Comparison of ENCODE assay signal across 14 cellular contexts in the genomic region with DNA sequence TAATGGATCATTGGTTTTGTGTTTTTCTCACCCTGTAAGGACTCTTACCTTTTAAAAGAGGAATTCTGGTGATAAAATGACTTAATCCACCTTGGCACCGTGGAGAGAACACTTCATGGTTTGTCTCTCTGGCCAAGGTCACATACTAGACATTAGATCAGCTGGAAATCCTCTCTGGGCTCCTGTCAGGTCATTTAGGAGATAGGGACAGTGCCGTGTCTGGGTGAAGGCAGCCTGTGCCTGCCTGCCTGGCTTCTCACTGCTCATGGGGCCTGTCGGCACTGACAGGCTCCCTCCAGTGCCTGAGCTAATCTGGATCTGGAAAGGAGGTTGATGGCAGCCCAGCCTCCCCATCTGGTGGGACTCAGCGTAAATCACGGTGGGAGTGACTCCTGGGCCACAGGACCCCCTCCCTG. TPM values are rescaled to one million over a fixed set of nuclear protein-coding genes. Genes with fewer than 3 reads are reported as not detected.
DNase-seq lines count a peak whose midpoint lies in the region; ATAC-seq and TF ChIP-seq lines count a peak whose summit lies in the region.
"Had no signal": no experiment of that assay in that cellular context is flagged by ENCODE, and none has a peak within 500 bp of the region (broad histone marks: within the 10 kb centered on the region; RNA-seq: fewer than 3 reads in every experiment).

No MANE protein-coding gene starts in this region.

- no peaks in the 10 kb centered on the region for H3K27me3 ChIP-seq in SK-N-SH (ENCODE audit: insufficient read depth)
- H3K27me3 ChIP-seq in left ventricle myocardium inferior (ENCODE audit: low read depth): no peaks in the 10 kb centered on the region
- no peaks in the 10 kb centered on the region for H3K27me3 ChIP-seq in ovary
- H3K27me3 ChIP-seq: transverse colon had no signal

- H3K27ac ChIP-seq in SK-N-SH (ENCODE audit: low read depth in 2 of 2, low read length in 1 of 2) (peak overlapping the region in 1 of 2 experiments; percentile 80; a peak in 2 of 4 replicates), left ventricle myocardium inferior (replicated peaks) (peak overlapping the region; percentile 94), ovary (peak overlapping the region in 1 of 2 donors; percentile 58)

- no peaks in the 10 kb centered on the region for H3K79me2 ChIP-seq in SK-N-SH (ENCODE audit: insufficient read depth)

- no peaks in the 10 kb centered on the region for H3K9me2 ChIP-seq in SK-N-SH

- no peak for TF ChIP-seq POLR2A in ovary (IDR thresholded peaks at IDR 0.05)

- no peaks in the 10 kb centered on the region for H3K9me3 ChIP-seq in SK-N-SH
- no peaks in the 10 kb centered on the region for H3K9me3 ChIP-seq in left ventricle myocardium inferior (replicated peaks)
- no peaks in the 10 kb centered on the region for H3K9me3 ChIP-seq in ovary
- H3K9me3 ChIP-seq: transverse colon had no signal

- CTCF ChIA-PET in SK-N-SH (lab: Yijun Ruan, JAX): interaction anchor here (0.6 to 2.0 kb wide), 4 partner anchors 9 to 419 kb away, joined by 3 to 5 read pairs (median 4); no protein-coding TSS in a partner anchor

- H2AFZ ChIP-seq in SK-N-SH (ENCODE audit: low read depth): no peak overlapping the region

- H3F3A ChIP-seq in SK-N-SH (replicated peaks; ENCODE audit: insufficient read depth): no peaks in the 10 kb centered on the region

- peak; percentile 29 for TF ChIP-seq RAD21 in SK-N-SH (IDR thresholded peaks at IDR 0.05; ENCODE audit: low read length)

- POLR2A ChIA-PET in SK-N-SH (lab: Yijun Ruan, JAX): no interaction called here

- WGBS in SK-N-SH (ENCODE audit: low lambda C conversion rate): 56% methylated on average over 2 of the region's 5 CpGs
- 11 to 27% (median 15%) methylated on average over 5 of the region's 5 CpGs for WGBS in ovary, 3 donors

- H3K9ac ChIP-seq in SK-N-SH: no peak overlapping the region

- H3K36me3 ChIP-seq in SK-N-SH (replicated peaks in 1 of 2; ENCODE audit: control insufficient read depth in 1 of 2, insufficient read depth in 2 of 2, low read length in 1 of 2) (no peaks in the 10 kb centered on the region), left ventricle myocardium inferior (peaks cover 4% of the 10 kb centered on the region), ovary (no peaks in the 10 kb centered on the region)
- H3K36me3 ChIP-seq: transverse colon had no signal

- no peak overlapping the region for H3K4me3 ChIP-seq in SK-N-SH (ENCODE audit: low read depth in 2 of 2, low read length in 1 of 2)
- peak overlapping the region; percentile 37 for H3K4me3 ChIP-seq in left ventricle myocardium inferior
- H3K4me3 ChIP-seq in ovary: no peak overlapping the region
- H3K4me3 ChIP-seq: transverse colon had no signal

- intact Hi-C loops in left ventricle myocardium inferior (cut with micrococcal nuclease) (no loop called here), ovary (cut with DNase I) (loop anchor here in 3 of 4 donors (10.0 kb wide), 2 partner anchors 52 to 62 kb away; no protein-coding TSS in a partner anchor), sciatic nerve (cut with DNase I) (no loop called here)

- H3K4me1 ChIP-seq in SK-N-SH (ENCODE audit: control insufficient read depth in 1 of 2, insufficient read depth in 2 of 2, low read depth in 1 of 2, low read length in 1 of 2) (peaks cover 0 to 22% of the 10 kb centered on the region in 2 experiments; a peak in 3 of 4 replicates), left ventricle myocardium inferior (peaks cover 86% of the 10 kb centered on the region), ovary (ENCODE audit: insufficient read depth) (peaks cover 15% of the 10 kb centered on the region)

- no peak overlapping the region for H3K4me2 ChIP-seq in SK-N-SH

- no peak for TF ChIP-seq CTCF in SK-N-SH (IDR thresholded peaks at IDR 0.05)
- no peak for TF ChIP-seq CTCF in left ventricle myocardium inferior (IDR thresholded peaks at IDR 0.05; ENCODE audit: borderline replicate concordance)
- TF ChIP-seq CTCF in ovary (IDR thresholded peaks at IDR 0.05): no peak

- DNase-seq in D341Med (ENCODE audit: low spot score) (peak; percentile 35), SK-N-SH (peak; percentile 66), left ventricle myocardium inferior (peak; percentile 52), ovary (peak; percentile 33 to 67 (median 35)), SW480 (ENCODE audit: low spot score) (no peak), sciatic nerve (ENCODE audit: low spot score) (no peak), SHP77 (lab: John Stamatoyannopoulos, UW) (no peak)
- DNase-seq in activated naive CD4-positive, alpha-beta T cell (lab: John Stamatoyannopoulos, UW): no peak
- DNase-seq: activated CD8-positive, alpha-beta memory T cell treated with anti-CD3 and anti-CD28 coated beads for 24 hours; Calu3; HFFc6; NCI-H510A treated with DMSO at 0.1 percent for 48 hours; SHP77 treated with DMSO at 0.1 percent for 48 hours; transverse colon had no signal

- TF ChIP-seq EP300 in SK-N-SH (IDR thresholded peaks at IDR 0.05; ENCODE audit: borderline replicate concordance in 1 of 2, low read depth in 1 of 2, low read length in 1 of 2) (0 out of 4 replicates have a peak, but pooled peaks of 1 of the 2 experiments have one; percentile 18), ovary (IDR thresholded peaks at IDR 0.05) (no peak)

- ATAC-seq in sciatic nerve: no peak

- H4K20me1 ChIP-seq in SK-N-SH (ENCODE audit: insufficient read depth): no peaks in the 10 kb centered on the region

TF ChIP-seq in SK-N-SH, 30 proteins besides CTCF, POLR2A, EP300 and RAD21:
- TF ChIP-seq RCOR1 (IDR thresholded peaks at IDR 0.05; ENCODE audit: low read length) (no peak), SIN3A (IDR thresholded peaks at IDR 0.05; ENCODE audit: borderline replicate concordance, low read depth, low read length) (no peak), FOXJ3 (CRISPR knock-in tag; IDR thresholded peaks at IDR 0.05) (no peak), GATA2 (CRISPR knock-in tag; IDR thresholded peaks at IDR 0.05) (peak; percentile 24), MXI1 (IDR thresholded peaks at IDR 0.05; ENCODE audit: low read depth, low read length) (peak; percentile 79)
- TF ChIP-seq, protein P1, sequence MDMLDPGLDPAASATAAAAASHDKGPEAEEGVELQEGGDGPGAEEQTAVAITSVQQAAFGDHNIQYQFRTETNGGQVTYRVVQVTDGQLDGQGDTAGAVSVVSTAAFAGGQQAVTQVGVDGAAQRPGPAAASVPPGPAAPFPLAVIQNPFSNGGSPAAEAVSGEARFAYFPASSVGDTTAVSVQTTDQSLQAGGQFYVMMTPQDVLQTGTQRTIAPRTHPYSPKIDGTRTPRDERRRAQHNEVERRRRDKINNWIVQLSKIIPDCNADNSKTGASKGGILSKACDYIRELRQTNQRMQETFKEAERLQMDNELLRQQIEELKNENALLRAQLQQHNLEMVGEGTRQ (IDR thresholded peaks at IDR 0.05; ENCODE audit: borderline replicate concordance, low read depth, low read length): no peak

RNA-seq across cellular contexts. Expression of a gene that starts 5.7 kb away (rescaled TPM):
- polyA plus RNA-seq in SK-N-SH (2012; rRNA removed) (13.6 and 16.7 TPM in 2 replicates), ovary (10 to 100 TPM; 13.9 to 17.9 TPM)
- polyA plus RNA-seq in SK-N-SH (2012; cell fraction: cytosol; rRNA removed): 14.4 and 17.0 TPM in 2 replicates
- polyA plus RNA-seq in SK-N-SH (2012; cell fraction: nucleus; rRNA removed): 7.7 and 9.2 TPM in 2 replicates
- total RNA-seq in left ventricle myocardium inferior (46.4 TPM), ovary (10 to 100 TPM; 11.4 to 67.8 (median 16.9) TPM), sciatic nerve (20.6 TPM)

Comparison
In these comparisons a context has a peak if more than half of its experiments do, and no peak if none do; other contexts are left out.
1. DNase-seq: peak in D341Med (single experiment), SK-N-SH (single experiment), left ventricle myocardium inferior (single experiment) and ovary (5 of 5); none in SW480 (single experiment), sciatic nerve (single experiment), SHP77 (0 of 2) and activated naive CD4-positive, alpha-beta T cell (0 of 4).
2. intact Hi-C loops: an anchor here in ovary (10.0 kb wide); none called in left ventricle myocardium inferior and sciatic nerve.